ENCODE assay signal across 8 cellular contexts in the genomic region with DNA sequence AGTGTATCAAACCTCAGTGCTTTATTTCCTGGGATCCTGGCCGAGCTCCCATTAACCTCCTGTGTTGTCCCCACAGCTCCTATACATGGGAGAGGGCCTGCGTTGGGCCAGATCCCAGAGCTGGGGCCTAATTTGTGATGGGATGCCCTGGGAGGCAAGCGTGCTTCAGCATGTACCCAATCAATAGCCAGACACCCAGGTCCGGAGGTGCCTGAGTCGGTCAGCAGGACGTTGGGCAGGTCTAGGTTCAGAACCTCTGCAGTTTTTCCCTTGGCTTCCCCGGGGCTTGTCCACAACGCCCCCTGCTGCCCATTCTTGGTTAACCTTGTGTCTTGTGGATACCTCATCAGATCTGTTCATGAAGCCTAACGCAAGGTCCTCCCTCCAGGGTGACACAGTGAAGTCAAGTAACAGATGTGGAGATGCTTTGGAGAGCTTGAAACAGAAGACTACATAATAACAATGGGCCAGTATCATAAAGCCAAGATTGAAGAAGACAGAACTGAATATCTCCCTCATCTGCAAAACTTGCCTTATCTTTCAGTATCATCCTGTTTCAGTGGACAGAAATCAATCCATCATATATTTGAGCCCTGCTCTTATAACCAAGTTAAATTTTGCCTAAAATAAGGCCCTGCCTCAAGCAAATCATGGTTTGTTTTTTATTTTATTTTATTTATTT. TPM values are rescaled to one million over a fixed set of nuclear protein-coding genes. Genes with fewer than 3 reads are reported as not detected.
A peak's percentile ranks its signal among the peaks of the same experiment; 100 is the strongest.
DNase-seq lines count a peak whose midpoint lies in the region; ATAC-seq and TF ChIP-seq lines count a peak whose summit lies in the region.
"Not testable (repeated sequence)": the region's sequence is repeated elsewhere in the genome, so short reads cannot be mapped to it uniquely, and the experiment has no call there.

No MANE protein-coding gene starts in this region.

- not testable (repeated sequence) for H3K4me3 ChIP-seq in left lung

- intact Hi-C loops in activated CD4-positive, alpha-beta memory T cell treated with anti-CD3 and anti-CD28 coated beads for 36 hours (cut with micrococcal nuclease), result loop anchor here (1.0 to 10.0 kb wide), 5 partner anchors 40 to 337 kb away; a partner anchor contains a TSS
- intact Hi-C loops in left lung (cut with DNase I), result loop anchor here in 1 of 2 donors (5.0 kb wide), 1 partner anchor 157 kb away; no protein-coding TSS in a partner anchor

- H3K9me3 Mint-ChIP-seq in activated CD4-positive, alpha-beta memory T cell treated with anti-CD3 and anti-CD28 coated beads for 36 hours, result not testable (repeated sequence)

- not testable (repeated sequence) for H3K4me1 ChIP-seq in left lung

- not testable (repeated sequence) for H3K27me3 ChIP-seq in left lung

- ATAC-seq in GM19395 (IDR thresholded peaks at IDR 0.05; ENCODE audit: unreplicated experiment) (peak; percentile 85), left lung (peak; percentile 97)

- CTCF ChIA-PET in activated CD4-positive, alpha-beta memory T cell treated with anti-CD3 and anti-CD28 coated beads for 36 hours (lab: Charles Lee), result interaction anchor here (0.6 to 4.8 kb wide), 17 partner anchors 11 to 361 kb away, joined by 3 to 52 read pairs (median 5); a partner anchor contains a TSS

- not testable (repeated sequence) for H3K4me3 Mint-ChIP-seq in activated CD4-positive, alpha-beta memory T cell treated with anti-CD3 and anti-CD28 coated beads for 36 hours

- DNase-seq in CD1c-positive myeloid dendritic cell (ENCODE audit: extremely low spot score) (peak; percentile 90), HUDEP-2 (lab: John Stamatoyannopoulos, UW; ENCODE audit: unreplicated experiment in 76 of 76) (peak in 73 of 76 experiments; percentile 5 to 89 (median 67)), NOMO-1 (lab: John Stamatoyannopoulos, UW; ENCODE audit: unreplicated experiment in 2 of 2) (peak; percentile 88 to 90), dedifferentiated amniotic fluid mesenchymal stem cell (ENCODE audit: extremely low spot score) (peak; percentile 78), left lung (peak; percentile 86 to 88)
- DNase-seq in activated CD4-positive, alpha-beta memory T cell treated with anti-CD3 and anti-CD28 coated beads for 36 hours, result peak; percentile 94
- peak; percentile 88 to 91 for DNase-seq in stimulated activated CD4-positive, alpha-beta T cell treated with anti-CD3 and anti-CD28 coated beads, Interleukin-4, amount 100 ng/mL, for 48 hours (ENCODE audit: low read depth in 2 of 2)

- peak; percentile 81 to 82 for TF ChIP-seq CTCF in left lung (IDR thresholded peaks at IDR 0.05)

- H3K36me3 Mint-ChIP-seq in activated CD4-positive, alpha-beta memory T cell treated with anti-CD3 and anti-CD28 coated beads for 36 hours, result not testable (repeated sequence)

- peak overlapping the region; percentile 23 for H3K27ac Mint-ChIP-seq in activated CD4-positive, alpha-beta memory T cell treated with anti-CD3 and anti-CD28 coated beads for 36 hours

- H3K36me3 ChIP-seq in left lung, result not testable (repeated sequence)

- peaks cover 17% of the 10 kb centered on the region for H3K4me1 Mint-ChIP-seq in activated CD4-positive, alpha-beta memory T cell treated with anti-CD3 and anti-CD28 coated beads for 36 hours (ENCODE audit: low read depth)

- not testable (repeated sequence) for H3K27ac ChIP-seq in left lung

- POLR2A ChIA-PET in activated CD4-positive, alpha-beta memory T cell treated with anti-CD3 and anti-CD28 coated beads for 36 hours (lab: Charles Lee), result not testable (repeated sequence)

- H3K9me3 ChIP-seq in left lung, result not testable (repeated sequence)

- H3K27me3 Mint-ChIP-seq in activated CD4-positive, alpha-beta memory T cell treated with anti-CD3 and anti-CD28 coated beads for 36 hours, result not testable (repeated sequence)

RNA-seq across cellular contexts. Expression of a gene that starts 27.3 kb away (rescaled TPM):
- 10 to 100 TPM; 41.3 to 43.2 TPM for total RNA-seq in activated CD4-positive, alpha-beta memory T cell treated with anti-CD3 and anti-CD28 coated beads for 36 hours
- total RNA-seq in left lung, result 100 to 1,000 TPM; 162 to 217 TPM
